ENCODE assay signal across 9 cellular contexts in genomic region chrX:71195959-71196727, GRCh38. TPM values are rescaled to one million over a fixed set of nuclear protein-coding genes. Genes with fewer than 3 reads are reported as not detected.
DNase-seq lines count a peak whose midpoint lies in the region; ATAC-seq and TF ChIP-seq lines count a peak whose summit lies in the region.
"Had no signal": no experiment of that assay in that cellular context is flagged by ENCODE, and none has a peak within 500 bp of the region (broad histone marks: within the 10 kb centered on the region; RNA-seq: fewer than 3 reads in every experiment).

No MANE protein-coding gene starts in this region.

- intact Hi-C loops in left colon (cut with DNase I, micrococcal nuclease): no loop called here

- H3F3A ChIP-seq in smooth muscle cell (ENCODE audit: low read depth): no peaks in the 10 kb centered on the region

- H3K4me1 ChIP-seq in HUES64 (ENCODE audit: insufficient read depth, low read length): peaks cover 11% of the 10 kb centered on the region
- H3K4me1 ChIP-seq in duodenal mucosa (ENCODE audit: control insufficient read depth in 1 of 2, insufficient read depth in 2 of 2, low read length in 2 of 2): peaks cover 0 to 4% of the 10 kb centered on the region in 2 donors
- no peaks in the 10 kb centered on the region for H3K4me1 ChIP-seq in smooth muscle cell (ENCODE audit: low read depth)

- H3K27ac ChIP-seq in HUES64 (ENCODE audit: low read depth, low read length): peak overlapping the region; percentile 68; the same call in 1 of the 2 replicates
- no peak overlapping the region for H3K27ac ChIP-seq in duodenal mucosa (ENCODE audit: low read depth, low read length)
- no peak overlapping the region for H3K27ac ChIP-seq in smooth muscle cell (ENCODE audit: low read depth)
- H3K27ac ChIP-seq: brain microvascular endothelial cell had no signal

- DNase-seq in ELR (ENCODE audit: low read depth) (peak; percentile 10), smooth muscle cell (lab: John Stamatoyannopoulos, UW; ENCODE audit: unreplicated experiment) (no peak), epidermal melanocyte (ENCODE audit: insufficient read length, low spot score) (no peak), left colon (no peak)
- DNase-seq: brain microvascular endothelial cell had no signal

- peak; percentile 59 for ATAC-seq in GM19395 (IDR thresholded peaks at IDR 0.05; ENCODE audit: unreplicated experiment)
- no peak for ATAC-seq in HG02588 (IDR thresholded peaks at IDR 0.05; ENCODE audit: unreplicated experiment)
- ATAC-seq in left colon: no peak

- H3K79me2 ChIP-seq in smooth muscle cell (ENCODE audit: low read depth): no peaks in the 10 kb centered on the region

- no peak for TF ChIP-seq CTCF in smooth muscle cell (IDR thresholded peaks at IDR 0.05; ENCODE audit: borderline replicate concordance, insufficient read depth, poor library complexity, severe bottlenecking)

- H3K4me2 ChIP-seq in smooth muscle cell: no peak overlapping the region

- H3K36me3 ChIP-seq in HUES64 (ENCODE audit: insufficient read depth, low read length): no peaks in the 10 kb centered on the region
- no peaks in the 10 kb centered on the region for H3K36me3 ChIP-seq in duodenal mucosa (ENCODE audit: control insufficient read depth in 1 of 2, insufficient read depth in 2 of 2, low read length in 2 of 2)
- H3K36me3 ChIP-seq in smooth muscle cell (ENCODE audit: low read depth): no peaks in the 10 kb centered on the region
- H3K36me3 ChIP-seq: brain microvascular endothelial cell had no signal

- no peaks in the 10 kb centered on the region for H3K27me3 ChIP-seq in HUES64 (ENCODE audit: insufficient read depth, low read length)
- no peaks in the 10 kb centered on the region for H3K27me3 ChIP-seq in duodenal mucosa (ENCODE audit: control insufficient read depth in 1 of 2, insufficient read depth in 2 of 2, low read length in 2 of 2)
- H3K27me3 ChIP-seq in smooth muscle cell (ENCODE audit: low read depth): no peaks in the 10 kb centered on the region
- H3K27me3 ChIP-seq: brain microvascular endothelial cell had no signal

- 35% methylated on average over 5 of the region's 5 CpGs for WGBS in HUES64
- WGBS in smooth muscle cell (ENCODE audit: low lambda C conversion rate): 62% methylated on average over 5 of the region's 5 CpGs

- H4K20me1 ChIP-seq in smooth muscle cell (ENCODE audit: low read depth): no peaks in the 10 kb centered on the region

- H3K9me3 ChIP-seq in HUES64 (ENCODE audit: insufficient read depth, low read depth, low read length) (no peaks in the 10 kb centered on the region), duodenal mucosa (ENCODE audit: control insufficient read depth in 1 of 2, low read length in 2 of 2) (no peaks in the 10 kb centered on the region), smooth muscle cell (replicated peaks; ENCODE audit: low read depth) (no peaks in the 10 kb centered on the region)

- H3K4me3 ChIP-seq in HUES64 (ENCODE audit: low read length) (no peak overlapping the region), duodenal mucosa (ENCODE audit: low read depth in 1 of 2, low read length in 2 of 2) (peak overlapping the region; percentile 47 to 72), smooth muscle cell (no peak overlapping the region)

- peak overlapping the region; percentile 31; the same call in 1 of the 2 replicates for H3K9ac ChIP-seq in HUES64 (ENCODE audit: low read depth, low read length)
- peak overlapping the region; percentile 39 to 51 for H3K9ac ChIP-seq in duodenal mucosa (ENCODE audit: low read depth in 1 of 2, low read length in 2 of 2)
- H3K9ac ChIP-seq in smooth muscle cell (ENCODE audit: low read depth): no peak overlapping the region

- H2AFZ ChIP-seq in smooth muscle cell (ENCODE audit: low read depth): no peak overlapping the region

RNA-seq across cellular contexts. Expression of gene GJB1, which starts 26.9 kb away (rescaled TPM):
- 0.30 TPM for polyA plus RNA-seq in HUES64 (2013, experiment 1 of 2)
- 0.32 TPM for polyA plus RNA-seq in HUES64 (2013, experiment 2 of 2)
- total RNA-seq in smooth muscle cell: not detected in 2 replicates
- polyA plus RNA-seq in smooth muscle cell: not detected in 2 replicates
- total RNA-seq in left colon: 10 to 100 TPM; 67.9 to 72.6 TPM

RNA-seq across cellular contexts. Expression of gene NLGN3, which starts 51.5 kb away (rescaled TPM):
- 11.4 TPM for polyA plus RNA-seq in HUES64 (2013, experiment 1 of 2)
- 11.5 TPM for polyA plus RNA-seq in HUES64 (2013, experiment 2 of 2)
- 0.13 and 0.40 TPM in 2 replicates for total RNA-seq in smooth muscle cell
- polyA plus RNA-seq in smooth muscle cell: 0.18 and 1.5 TPM in 2 replicates
- 1 to 10 TPM in 1 of 2 donors, under 1 TPM in 1; 0.67 to 1.1 TPM for total RNA-seq in left colon

RNA-seq across cellular contexts. Expression of gene ZMYM3, which starts 57.8 kb away (rescaled TPM):
- 46.8 TPM for polyA plus RNA-seq in HUES64 (2013, experiment 1 of 2)
- 50.0 TPM for polyA plus RNA-seq in HUES64 (2013, experiment 2 of 2)
- 26.9 and 29.5 TPM in 2 replicates for total RNA-seq in smooth muscle cell
- polyA plus RNA-seq in smooth muscle cell: 9.0 and 10.5 TPM in 2 replicates
- 10 to 100 TPM; 15.9 to 17.0 TPM for total RNA-seq in left colon

Comparison
In these comparisons a context has a peak if more than half of its experiments do, and no peak if none do; other contexts are left out.
1. H3K4me3 ChIP-seq: peak in duodenal mucosa (2 of 2); none in HUES64 (single experiment) and smooth muscle cell (single experiment).
2. RNA of gene GJB1, which starts 26.9 kb away (total RNA-seq): 67.9 to 72.6 TPM in left colon; not detected in smooth muscle cell; every median in the first group is over 10 times any median in the second.